19 cellular contexts compared by ENCODE assay signal in genomic region chr3:156661158-156661557, GRCh38. TPM values are rescaled to one million over a fixed set of nuclear protein-coding genes. Genes with fewer than 3 reads are reported as not detected.
DNase-seq lines count a peak whose midpoint lies in the region; ATAC-seq, FAIRE-seq and TF ChIP-seq lines count a peak whose summit lies in the region.
"Had no signal": no experiment of that assay in that cellular context is flagged by ENCODE, and none has a peak within 500 bp of the region (broad histone marks: within the 10 kb centered on the region; RNA-seq: fewer than 3 reads in every experiment).

No MANE protein-coding gene starts in this region.

- CTCF ChIA-PET in activated naive CD4-positive, alpha-beta T cell treated with anti-CD3 and anti-CD28 coated beads, Interleukin-2, amount 10 ng/mL, durations not matched to agents 7 days and 5 days (lab: Charles Lee): no interaction called here

- peak overlapping the region; percentile 58 to 90 for H3K4me3 Mint-ChIP-seq in CD14-positive monocyte
- no peak overlapping the region for H3K4me3 Mint-ChIP-seq in activated naive CD4-positive, alpha-beta T cell treated with anti-CD3 and anti-CD28 coated beads, Interleukin-2, amount 10 ng/mL, durations not matched to agents 7 days and 5 days
- H3K4me3 Mint-ChIP-seq: activated CD4-positive, alpha-beta memory T cell treated with anti-CD3 and anti-CD28 coated beads for 36 hours; activated T-cell treated with anti-CD3 and anti-CD28 coated beads, Interleukin-2, amount 50 U/mL, for 4 hours had no signal

- H3K9me3 Mint-ChIP-seq in CD14-positive monocyte: no peaks in the 10 kb centered on the region
- peaks cover 2% of the 10 kb centered on the region for H3K9me3 Mint-ChIP-seq in activated naive CD4-positive, alpha-beta T cell treated with anti-CD3 and anti-CD28 coated beads, Interleukin-2, amount 10 ng/mL, durations not matched to agents 7 days and 5 days
- H3K9me3 Mint-ChIP-seq: activated CD4-positive, alpha-beta memory T cell treated with anti-CD3 and anti-CD28 coated beads for 36 hours; activated T-cell treated with anti-CD3 and anti-CD28 coated beads, Interleukin-2, amount 50 U/mL, for 4 hours had no signal

- no peak for FAIRE-seq in D721Med (lab: Jason Lieb, UNC)
- FAIRE-seq: bronchial epithelial cell, TTC549 had no signal

- peak; percentile 47 for ATAC-seq in GM18868 (IDR thresholded peaks at IDR 0.05; ENCODE audit: unreplicated experiment)
- peak; percentile 38 for ATAC-seq in HG03342 (IDR thresholded peaks at IDR 0.05; ENCODE audit: unreplicated experiment)
- ATAC-seq in GM21528 (IDR thresholded peaks at IDR 0.05; ENCODE audit: low FRiP score, unreplicated experiment): no peak
- ATAC-seq: activated T-cell treated with anti-CD3 and anti-CD28 coated beads, Interleukin-2, amount 50 U/mL, for 4 hours had no signal

- H3K27ac Mint-ChIP-seq in CD14-positive monocyte: peak overlapping the region; percentile 52 to 96 (median 88)
- H3K27ac Mint-ChIP-seq in activated naive CD4-positive, alpha-beta T cell treated with anti-CD3 and anti-CD28 coated beads, Interleukin-2, amount 10 ng/mL, durations not matched to agents 7 days and 5 days: no peak overlapping the region
- H3K27ac Mint-ChIP-seq: activated CD4-positive, alpha-beta memory T cell treated with anti-CD3 and anti-CD28 coated beads for 36 hours had no signal

- H3K36me3 Mint-ChIP-seq in CD14-positive monocyte: peaks cover 0 to 2% of the 10 kb centered on the region in 2 donors
- H3K36me3 Mint-ChIP-seq in activated naive CD4-positive, alpha-beta T cell treated with anti-CD3 and anti-CD28 coated beads, Interleukin-2, amount 10 ng/mL, durations not matched to agents 7 days and 5 days: peaks cover 9% of the 10 kb centered on the region
- H3K36me3 Mint-ChIP-seq: activated CD4-positive, alpha-beta memory T cell treated with anti-CD3 and anti-CD28 coated beads for 36 hours had no signal

- H3K27me3 Mint-ChIP-seq in CD14-positive monocyte (ENCODE audit: low read depth in 3 of 3): peaks cover 0 to 2% (median 0%) of the 10 kb centered on the region in 3 donors
- H3K27me3 Mint-ChIP-seq in activated naive CD4-positive, alpha-beta T cell treated with anti-CD3 and anti-CD28 coated beads, Interleukin-2, amount 10 ng/mL, durations not matched to agents 7 days and 5 days: peaks cover 7% of the 10 kb centered on the region
- H3K27me3 Mint-ChIP-seq: activated CD4-positive, alpha-beta memory T cell treated with anti-CD3 and anti-CD28 coated beads for 36 hours had no signal

- intact Hi-C loops in CD14-positive monocyte (cut with micrococcal nuclease): loop anchor here in 1 of 2 donors (10.0 kb wide), 1 partner anchor 56 kb away; no protein-coding TSS in a partner anchor

- no peak for TF ChIP-seq CTCF in CD14-positive monocyte (IDR thresholded peaks at IDR 0.05)
- TF ChIP-seq CTCF in D721Med (IDR thresholded peaks at IDR 0.05; ENCODE audit: insufficient read depth, missing control alignments): no peak

- DNase-seq in CD14-positive monocyte (ENCODE audit: low spot score): no peak
- DNase-seq in OCI-M1 (lab: John Stamatoyannopoulos, UW): peak; percentile 16
- no peak for DNase-seq in activated naive CD4-positive, alpha-beta T cell treated with anti-CD3 and anti-CD28 coated beads, Interleukin-2, amount 10 ng/mL, durations not matched to agents 7 days and 5 days
- no peak for DNase-seq in D721Med (ENCODE audit: insufficient read length, low spot score)
- DNase-seq in activated T-cell treated with anti-CD3 and anti-CD28 coated beads, Interleukin-2, amount 50 U/mL, for 48 hours: no peak
- DNase-seq: activated CD4-positive, alpha-beta memory T cell treated with anti-CD3 and anti-CD28 coated beads for 36 hours; activated T-cell treated with anti-CD3 and anti-CD28 coated beads, Interleukin-2, amount 50 U/mL, for 4 hours; COR-L47; KBM-7; NCI-H1105; NCI-H2107; NCI-H526; ovary; substantia nigra had no signal

- peaks cover 52% of the 10 kb centered on the region for H3K4me1 Mint-ChIP-seq in CD14-positive monocyte
- peaks cover 53% of the 10 kb centered on the region for H3K4me1 Mint-ChIP-seq in activated naive CD4-positive, alpha-beta T cell treated with anti-CD3 and anti-CD28 coated beads, Interleukin-2, amount 10 ng/mL, durations not matched to agents 7 days and 5 days

RNA-seq across cellular contexts. Expression of gene TIPARP, which starts 13.2 kb away (rescaled TPM):
- polyA plus RNA-seq in CD14-positive monocyte: 10 to 100 TPM; 12.7 to 16.7 TPM
